Comparison of ENCODE assay signal across 15 cellular contexts in genomic region chr4:10606483-10607155, GRCh38.
"Had no signal": no experiment of that assay in that cellular context is flagged by ENCODE, and none has a peak within 500 bp of the region (broad histone marks: within the 10 kb centered on the region; RNA-seq: fewer than 3 reads in every experiment).

No MANE protein-coding gene starts in this region.

- DNase-seq: activated CD4-positive, alpha-beta T cell treated with anti-CD3 and anti-CD28 coated beads, Interleukin-2, amount 50 U/mL, for 4 hours; activated gamma-delta T cell treated with Interleukin-2 at 50 U/mL for 16 hours; activated T-cell treated with anti-CD3 and anti-CD28 coated beads, Interleukin-2, amount 50 U/mL, for 72 hours; adrenal gland; caudate nucleus; dorsolateral prefrontal cortex; lower lobe of right lung; stimulated activated naive CD8-positive, alpha-beta T cell treated with anti-CD3 and anti-CD28 coated beads, Interleukin-15, Interleukin-2, amounts not matched to agents 100 U/mL and 50 U/mL, for 24 hours; substantia nigra; tibial artery had no signal

- H3K4me1 ChIP-seq: adrenal gland, esophagus muscularis mucosa, lower lobe of right lung, tibial artery had no signal

- H2AFZ ChIP-seq: hepatocyte had no signal

- H3K9me3 ChIP-seq: adrenal gland, esophagus muscularis mucosa, lower lobe of right lung, tibial artery had no signal

- H3K9me3 Mint-ChIP-seq: activated naive CD4-positive, alpha-beta T cell treated with anti-CD3 and anti-CD28 coated beads, Interleukin-2, amount 50 U/mL, for 72 hours; neural crest cell had no signal

- H3K27me3 ChIP-seq: adrenal gland, esophagus muscularis mucosa, hepatocyte, tibial artery had no signal

- H3K27ac Mint-ChIP-seq: activated naive CD4-positive, alpha-beta T cell treated with anti-CD3 and anti-CD28 coated beads, Interleukin-2, amount 50 U/mL, for 72 hours; activated T-cell treated with anti-CD3 and anti-CD28 coated beads, Interleukin-2, amount 50 U/mL, for 72 hours; progenitor cell of endocrine pancreas had no signal

- ATAC-seq: activated naive CD4-positive, alpha-beta T cell treated with anti-CD3 and anti-CD28 coated beads, Interleukin-2, amount 50 U/mL, for 72 hours; activated T-cell treated with anti-CD3 and anti-CD28 coated beads, Interleukin-2, amount 50 U/mL, for 72 hours; lower lobe of right lung; stimulated activated naive CD8-positive, alpha-beta T cell treated with anti-CD3 and anti-CD28 coated beads, Interleukin-15, Interleukin-2, amounts not matched to agents 100 U/mL and 50 U/mL, for 24 hours had no signal

- H3K36me3 Mint-ChIP-seq: activated naive CD4-positive, alpha-beta T cell treated with anti-CD3 and anti-CD28 coated beads, Interleukin-2, amount 50 U/mL, for 72 hours had no signal

- H3K4me3 Mint-ChIP-seq: activated T-cell treated with anti-CD3 and anti-CD28 coated beads, Interleukin-2, amount 50 U/mL, for 72 hours; neural crest cell had no signal

- H3K4me2 ChIP-seq: hepatocyte had no signal

- H3K36me3 ChIP-seq: adrenal gland, esophagus muscularis mucosa, lower lobe of right lung, tibial artery had no signal

- H3K4me3 ChIP-seq: adrenal gland, dorsolateral prefrontal cortex, esophagus muscularis mucosa, hepatocyte, lower lobe of right lung, tibial artery had no signal

- H3K27ac ChIP-seq: adrenal gland, dorsolateral prefrontal cortex, esophagus muscularis mucosa, hepatocyte, lower lobe of right lung, tibial artery had no signal

- H3K79me2 ChIP-seq: hepatocyte had no signal
